ENCODE assay signal across 28 cellular contexts in the genomic region with DNA sequence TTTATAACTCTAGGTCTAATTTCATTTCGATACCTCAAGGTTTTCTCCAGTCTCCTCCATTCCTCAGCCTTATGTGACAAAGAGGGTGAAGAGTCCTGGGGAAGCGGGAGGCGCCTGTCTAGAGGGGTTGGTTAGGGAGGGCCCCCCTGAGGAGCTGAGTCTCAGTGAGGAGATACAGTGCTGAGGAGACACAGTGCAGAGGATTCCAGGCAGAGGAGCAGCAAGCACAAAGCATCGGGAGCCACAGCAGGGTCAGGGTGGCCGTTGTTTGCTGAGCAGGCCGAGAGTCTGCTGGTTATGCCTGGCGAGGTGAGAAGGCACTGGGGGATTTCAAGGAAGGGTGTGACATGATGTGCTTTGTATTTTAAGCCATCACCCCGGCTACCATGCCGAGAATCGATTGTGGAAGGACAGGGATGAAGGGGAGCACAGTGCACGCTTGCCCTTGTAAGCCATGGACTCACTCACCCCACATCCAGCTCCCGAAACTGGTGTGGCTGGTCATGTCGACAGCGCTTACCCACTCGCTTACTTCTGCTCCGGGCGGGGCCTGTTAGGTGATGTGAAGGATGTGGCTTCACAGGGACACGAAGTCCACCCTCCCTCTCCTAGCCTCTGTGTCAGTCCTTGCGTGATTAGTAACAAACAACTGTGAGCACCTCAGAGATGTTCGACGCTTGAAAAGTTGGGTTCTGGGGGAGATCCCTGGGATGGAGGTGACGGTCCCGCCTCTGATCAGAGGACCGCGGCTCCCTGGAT.
"Had no signal": no experiment of that assay in that cellular context is flagged by ENCODE, and none has a peak within 500 bp of the region (broad histone marks: within the 10 kb centered on the region; RNA-seq: fewer than 3 reads in every experiment).

No MANE protein-coding gene starts in this region.

- H3K9me3 ChIP-seq: adrenal gland, body of pancreas, gastrocnemius medialis, heart left ventricle had no signal

- H3K27me3 ChIP-seq: adrenal gland, body of pancreas, gastrocnemius medialis, heart left ventricle had no signal

- H3K36me3 ChIP-seq: adrenal gland, gastrocnemius medialis, heart left ventricle had no signal

- H3K4me3 ChIP-seq: adrenal gland, body of pancreas, gastrocnemius medialis, heart left ventricle had no signal

- H3K27ac ChIP-seq: adrenal gland, body of pancreas, gastrocnemius medialis, heart left ventricle had no signal

- DNase-seq: activated CD4-positive, alpha-beta T cell treated with anti-CD3 and anti-CD28 coated beads for 48 hours; activated CD4-positive, alpha-beta T cell treated with anti-CD3 and anti-CD28 coated beads, Interleukin-2, amount 50 U/mL, for 1 hour; activated CD4-positive, alpha-beta T cell treated with anti-CD3 and anti-CD28 coated beads, Interleukin-2, amount 50 U/mL, for 48 hours; activated CD8-positive, alpha-beta T cell treated with anti-CD3 and anti-CD28 coated beads for 36 hours; activated effector memory CD4-positive, alpha-beta T cell treated with Interleukin-2 at 50 U/mL for 16 hours; activated gamma-delta T cell treated with Interleukin-2 at 50 U/mL for 16 hours; activated naive CD4-positive, alpha-beta T cell treated with anti-CD3 and anti-CD28 coated beads for 36 hours; activated naive CD8-positive, alpha-beta T cell treated with anti-CD3 and anti-CD28 coated beads for 36 hours; activated naive CD8-positive, alpha-beta T cell treated with anti-CD3 and anti-CD28 coated beads, Interleukin-2, amount 50 U/mL, for 24 hours; activated T-cell treated with anti-CD3 and anti-CD28 coated beads for 4 hours; activated T-cell treated with anti-CD3 and anti-CD28 coated beads, Interleukin-2, amount 50 U/mL, for 24 hours; activated T-cell treated with anti-CD3 and anti-CD28 coated beads, Interleukin-2, amount 50 U/mL, for 72 hours; amygdala; aorta; caudate nucleus; cortex of kidney; dermis blood vessel endothelial cell; effector CD8-positive, alpha-beta T cell; foreskin fibroblast; gastrocnemius medialis; glutamatergic neuron; heart left ventricle; T-helper 2 cell had no signal

- FAIRE-seq: colon had no signal

- H3K4me1 ChIP-seq: adrenal gland, body of pancreas had no signal

- ATAC-seq: activated CD8-positive, alpha-beta T cell treated with anti-CD3 and anti-CD28 coated beads for 36 hours; activated naive CD8-positive, alpha-beta T cell treated with anti-CD3 and anti-CD28 coated beads, Interleukin-2, amount 50 U/mL, for 24 hours; activated T-cell treated with anti-CD3 and anti-CD28 coated beads, Interleukin-2, amount 50 U/mL, for 72 hours; body of pancreas; esophagus mucosa; gastrocnemius medialis; heart left ventricle; WTC11 had no signal
